In genomic region chr7:50556247-50556976, GRCh38 we compare ENCODE assay signal across 1 cellular context.
TF ChIP-seq lines count a peak whose summit lies in the region.

No MANE protein-coding gene starts in this region.

TF ChIP-seq in HepG2, 621 proteins besides CTCF, POLR2A, EP300 and RAD21 (continued from another document and continues in another):
- peak; percentile 3 to 86; a peak in 3 of 4 replicates for TF ChIP-seq REST (IDR thresholded peaks at IDR 0.05; ENCODE audit: borderline replicate concordance in 1 of 2, low read depth in 1 of 2, low read length in 2 of 2)
- TF ChIP-seq ZNF580 (CRISPR knock-in tag; IDR thresholded peaks at IDR 0.05; ENCODE audit: borderline replicate concordance, low read depth): no peak
- TF ChIP-seq ATF7 (IDR thresholded peaks at IDR 0.05): peak; percentile 50; the same call in 1 of the 2 replicates
- no peak for TF ChIP-seq ATF7 (CRISPR knock-in tag; IDR thresholded peaks at IDR 0.05)
- no peak for TF ChIP-seq ZNF850 (CRISPR knock-in tag; conservative IDR thresholded peaks at IDR 0.05)
- TF ChIP-seq ZNF772 (CRISPR knock-in tag; IDR thresholded peaks at IDR 0.05): no peak
- no peak for TF ChIP-seq SNRNP70 (IDR thresholded peaks at IDR 0.05; ENCODE audit: low read depth, low read length)
- TF ChIP-seq KLF11 (CRISPR knock-in tag; IDR thresholded peaks at IDR 0.05): no peak
- no peak for TF ChIP-seq TRIM24 (CRISPR knock-in tag; IDR thresholded peaks at IDR 0.05)
- no peak for TF ChIP-seq KLF13 (CRISPR knock-in tag; IDR thresholded peaks at IDR 0.05)
- TF ChIP-seq ZNF331 (CRISPR knock-in tag; IDR thresholded peaks at IDR 0.05): no peak
- no peak for TF ChIP-seq RARA (CRISPR knock-in tag; IDR thresholded peaks at IDR 0.05)
- no peak for TF ChIP-seq ZNF264 (CRISPR knock-in tag; IDR thresholded peaks at IDR 0.05)
- no peak for TF ChIP-seq IRX3 (CRISPR knock-in tag; IDR thresholded peaks at IDR 0.05; ENCODE audit: borderline replicate concordance, low read depth)
- TF ChIP-seq ZBTB40 (IDR thresholded peaks at IDR 0.05): no peak
- TF ChIP-seq ZBTB40 (CRISPR knock-in tag; IDR thresholded peaks at IDR 0.05): no peak
- TF ChIP-seq ATF2 (CRISPR knock-in tag; IDR thresholded peaks at IDR 0.05): 0 out of 2 replicates have a peak, but pooled peaks have one; percentile 36
- TF ChIP-seq KMT2B (CRISPR knock-in tag; IDR thresholded peaks at IDR 0.05): no peak
- TF ChIP-seq KAT2B (IDR thresholded peaks at IDR 0.05; ENCODE audit: borderline replicate concordance, low read depth, low read length): no peak
- no peak for TF ChIP-seq ZHX1 (CRISPR knock-in tag; IDR thresholded peaks at IDR 0.05; ENCODE audit: low read depth)
- no peak for TF ChIP-seq GFI1 (CRISPR knock-in tag; IDR thresholded peaks at IDR 0.05; ENCODE audit: borderline replicate concordance)
- TF ChIP-seq GATAD2A (CRISPR knock-in tag; IDR thresholded peaks at IDR 0.05): peak; percentile 49; the same call in 1 of the 2 replicates
- peak; percentile 28; the same call in 1 of the 2 replicates for TF ChIP-seq FOSL2 (CRISPR knock-in tag; IDR thresholded peaks at IDR 0.05)
- no peak for TF ChIP-seq GPN1 (CRISPR knock-in tag; IDR thresholded peaks at IDR 0.05; ENCODE audit: borderline replicate concordance)
- TF ChIP-seq NFE2 (CRISPR knock-in tag; IDR thresholded peaks at IDR 0.05): no peak
- no peak for TF ChIP-seq ATF3 (CRISPR knock-in tag; IDR thresholded peaks at IDR 0.05)
- TF ChIP-seq AHR (CRISPR knock-in tag; IDR thresholded peaks at IDR 0.05): no peak
- TF ChIP-seq NONO (IDR thresholded peaks at IDR 0.05): no peak
- no peak for TF ChIP-seq NONO (CRISPR knock-in tag; conservative IDR thresholded peaks at IDR 0.05)
- TF ChIP-seq MED13 (CRISPR knock-in tag; IDR thresholded peaks at IDR 0.05): no peak
- no peak for TF ChIP-seq CENPT (CRISPR knock-in tag; IDR thresholded peaks at IDR 0.05; ENCODE audit: low read depth)
- no peak for TF ChIP-seq THYN1 (CRISPR knock-in tag; IDR thresholded peaks at IDR 0.05; ENCODE audit: borderline replicate concordance, low read depth)
- no peak for TF ChIP-seq HNRNPK (IDR thresholded peaks at IDR 0.05; ENCODE audit: low read depth, low read length, poor library complexity, severe bottlenecking)
- TF ChIP-seq ZBTB38 (CRISPR knock-in tag; IDR thresholded peaks at IDR 0.05): no peak
- TF ChIP-seq EHMT2 (IDR thresholded peaks at IDR 0.05; ENCODE audit: borderline replicate concordance, low read depth, low read length): peak; percentile 86
- no peak for TF ChIP-seq TFE3 (CRISPR knock-in tag; IDR thresholded peaks at IDR 0.05)
- no peak for TF ChIP-seq DNMT1 (CRISPR knock-in tag; IDR thresholded peaks at IDR 0.05)
- TF ChIP-seq ZNF687 (CRISPR knock-in tag; IDR thresholded peaks at IDR 0.05): no peak
- TF ChIP-seq ZNF777 (CRISPR knock-in tag; IDR thresholded peaks at IDR 0.05): no peak
- TF ChIP-seq HNF4A (CRISPR knock-in tag; IDR thresholded peaks at IDR 0.05): peak; percentile 62
